Comparison of ENCODE assay signal across 1 cellular context in the genomic region with DNA sequence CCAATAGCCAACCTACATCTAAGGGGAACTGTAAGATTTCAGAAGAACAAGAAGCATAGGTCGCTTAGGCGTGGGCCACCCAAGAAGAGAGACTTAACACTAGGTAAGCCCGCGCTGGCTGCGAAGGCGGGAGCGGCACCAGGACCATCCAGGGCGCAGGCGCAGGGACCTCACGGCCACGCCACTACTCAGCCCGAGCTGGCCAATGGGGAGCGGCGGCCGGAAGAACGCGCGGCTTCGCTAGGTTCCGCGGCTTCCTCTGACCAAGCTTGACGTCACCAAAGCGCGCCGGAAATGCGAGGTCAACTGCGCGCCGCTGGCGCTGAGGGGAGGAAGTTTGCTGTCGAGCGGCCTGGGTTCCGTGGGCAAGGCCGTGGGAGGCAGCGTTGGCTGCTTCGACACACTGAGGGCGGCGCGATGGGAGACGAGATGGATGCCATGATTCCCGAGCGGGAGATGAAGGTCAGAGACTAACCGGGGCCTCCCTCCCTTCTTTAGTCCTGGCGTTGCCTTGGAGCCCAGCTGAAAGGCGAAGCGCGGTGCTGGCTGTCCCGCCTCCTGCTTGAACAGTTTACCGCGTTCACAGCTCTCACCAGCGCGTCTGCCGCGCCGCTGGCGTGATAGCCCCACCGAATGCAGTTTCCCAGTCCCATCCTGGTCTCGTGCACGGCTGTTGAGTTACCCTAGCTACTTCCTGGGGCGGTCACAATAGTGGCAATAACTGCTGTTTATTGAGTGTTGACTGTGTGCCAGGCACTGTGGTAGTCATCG.
TF ChIP-seq lines count a peak whose summit lies in the region.

Gene NUP214 (plus strand): TSS at position 299 of the 771 bp plus-strand sequence. CDS start 119 bp downstream, at position 418.

TF ChIP-seq in K562, 482 proteins besides CTCF, POLR2A, EP300 and RAD21 (continued from another document):
- TF ChIP-seq, protein P1, sequence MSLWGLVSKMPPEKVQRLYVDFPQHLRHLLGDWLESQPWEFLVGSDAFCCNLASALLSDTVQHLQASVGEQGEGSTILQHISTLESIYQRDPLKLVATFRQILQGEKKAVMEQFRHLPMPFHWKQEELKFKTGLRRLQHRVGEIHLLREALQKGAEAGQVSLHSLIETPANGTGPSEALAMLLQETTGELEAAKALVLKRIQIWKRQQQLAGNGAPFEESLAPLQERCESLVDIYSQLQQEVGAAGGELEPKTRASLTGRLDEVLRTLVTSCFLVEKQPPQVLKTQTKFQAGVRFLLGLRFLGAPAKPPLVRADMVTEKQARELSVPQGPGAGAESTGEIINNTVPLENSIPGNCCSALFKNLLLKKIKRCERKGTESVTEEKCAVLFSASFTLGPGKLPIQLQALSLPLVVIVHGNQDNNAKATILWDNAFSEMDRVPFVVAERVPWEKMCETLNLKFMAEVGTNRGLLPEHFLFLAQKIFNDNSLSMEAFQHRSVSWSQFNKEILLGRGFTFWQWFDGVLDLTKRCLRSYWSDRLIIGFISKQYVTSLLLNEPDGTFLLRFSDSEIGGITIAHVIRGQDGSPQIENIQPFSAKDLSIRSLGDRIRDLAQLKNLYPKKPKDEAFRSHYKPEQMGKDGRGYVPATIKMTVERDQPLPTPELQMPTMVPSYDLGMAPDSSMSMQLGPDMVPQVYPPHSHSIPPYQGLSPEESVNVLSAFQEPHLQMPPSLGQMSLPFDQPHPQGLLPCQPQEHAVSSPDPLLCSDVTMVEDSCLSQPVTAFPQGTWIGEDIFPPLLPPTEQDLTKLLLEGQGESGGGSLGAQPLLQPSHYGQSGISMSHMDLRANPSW (CRISPR knock-in tag; IDR thresholded peaks at IDR 0.05) = peak; percentile 100
